ENCODE assay signal across 8 cellular contexts in the genomic region with DNA sequence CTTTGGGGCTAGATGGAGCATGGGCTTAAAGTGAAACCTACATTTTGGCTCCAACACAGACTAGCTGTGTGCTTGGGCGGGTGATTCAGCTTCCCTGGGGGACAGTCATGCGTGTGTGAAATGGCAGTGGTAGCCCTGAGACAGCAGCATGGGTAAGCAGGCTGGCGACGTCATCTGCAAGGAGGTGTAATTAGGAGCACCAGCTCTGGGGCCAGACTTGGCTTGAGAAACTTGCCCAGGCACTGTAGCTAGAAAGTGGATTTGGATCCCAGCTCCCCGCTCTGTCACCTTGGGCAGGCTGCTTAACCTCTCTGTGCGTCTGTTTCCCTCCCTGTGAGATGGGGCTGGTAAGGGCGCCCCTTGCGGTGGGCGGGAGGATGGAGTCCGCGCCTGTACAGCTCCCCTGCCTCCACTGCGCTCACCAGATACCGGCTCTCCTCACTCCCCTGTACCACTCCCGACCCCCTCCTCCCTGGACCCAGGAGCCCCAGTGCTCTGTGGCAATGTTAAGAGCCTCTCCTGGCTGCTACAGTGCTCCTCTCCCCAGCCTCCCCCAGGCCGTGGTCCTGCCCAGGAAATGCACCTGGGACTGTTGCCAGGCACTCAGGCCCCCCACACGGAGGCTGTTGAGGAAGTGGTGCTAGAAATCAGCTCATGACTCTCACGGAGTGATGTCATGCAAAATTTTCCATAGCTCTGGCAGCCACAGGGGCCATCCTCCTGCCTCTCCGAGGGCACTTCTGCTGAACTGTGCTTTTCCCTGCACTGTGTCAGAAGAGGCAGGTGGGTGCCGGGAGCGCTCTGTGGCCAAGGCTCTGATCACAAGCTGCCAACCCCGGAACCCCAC. TPM values are rescaled to one million over a fixed set of nuclear protein-coding genes. Genes with fewer than 3 reads are reported as not detected.
DNase-seq lines count a peak whose midpoint lies in the region; ATAC-seq and TF ChIP-seq lines count a peak whose summit lies in the region.

No MANE protein-coding gene starts in this region.

- H3K36me3 Mint-ChIP-seq in activated CD4-positive, alpha-beta T cell treated with anti-CD3 and anti-CD28 coated beads, Interleukin-2, amount 10 ng/mL, durations not matched to agents 24 days and 14 days (ENCODE audit: low read depth) = peaks cover 23% of the 10 kb centered on the region

- H3K23ac ChIP-seq in mesenchymal stem cell (ENCODE audit: low read length in 2 of 2) = peak overlapping the region in 1 of 2 experiments; percentile 98

- H3K4me3 Mint-ChIP-seq in activated CD4-positive, alpha-beta T cell treated with anti-CD3 and anti-CD28 coated beads, Interleukin-2, amount 10 ng/mL, durations not matched to agents 24 days and 14 days = peak overlapping the region; percentile 78

- H3K9ac ChIP-seq in colonic mucosa (ENCODE audit: low read depth in 2 of 2, low read length in 2 of 2) (peak overlapping the region; percentile 38 to 51), mesenchymal stem cell (ENCODE audit: low read length) (peak overlapping the region; percentile 89)

- H3K36me3 ChIP-seq in colonic mucosa (no peaks in the 10 kb centered on the region), mesenchymal stem cell (ENCODE audit: control insufficient read depth in 1 of 2, insufficient read depth in 2 of 2, low read depth in 1 of 2, low read length in 2 of 2) (peaks cover 38 to 42% of the 10 kb centered on the region in 2 experiments)

- peak overlapping the region; percentile 29 for H2AFZ ChIP-seq in mesenchymal stem cell (ENCODE audit: low read depth, low read length)

- H3K27me3 ChIP-seq in colonic mucosa (no peaks in the 10 kb centered on the region), mesenchymal stem cell (ENCODE audit: control insufficient read depth in 1 of 2, insufficient read depth in 1 of 2, low read length in 2 of 2) (no peaks in the 10 kb centered on the region)

- ATAC-seq in HG03060 (IDR thresholded peaks at IDR 0.05; ENCODE audit: low read depth, unreplicated experiment) = peak; percentile 42

- H4K91ac ChIP-seq in mesenchymal stem cell (ENCODE audit: low read length) = peak overlapping the region; percentile 91

- peak overlapping the region; percentile 71 to 98 for H2BK12ac ChIP-seq in mesenchymal stem cell (ENCODE audit: low read length in 2 of 2)

- H3K4ac ChIP-seq in mesenchymal stem cell (ENCODE audit: low read depth in 1 of 2, low read length in 2 of 2) = peak overlapping the region; percentile 79 to 89

- H3K4me2 ChIP-seq in mesenchymal stem cell (ENCODE audit: low read length, poor library complexity, severe bottlenecking) = peak overlapping the region; percentile 12

- peak overlapping the region; percentile 100 for H3K27ac Mint-ChIP-seq in activated CD4-positive, alpha-beta T cell treated with anti-CD3 and anti-CD28 coated beads, Interleukin-2, amount 10 ng/mL, durations not matched to agents 24 days and 14 days

- H2BK120ac ChIP-seq in mesenchymal stem cell (ENCODE audit: low read depth, low read length) = peak overlapping the region; percentile 3

- H2BK15ac ChIP-seq in mesenchymal stem cell (ENCODE audit: low read depth, poor library complexity, severe bottlenecking) = peak overlapping the region; percentile 17

- H3K18ac ChIP-seq in mesenchymal stem cell (ENCODE audit: low read depth in 1 of 2, low read length in 2 of 2) = peak overlapping the region; percentile 85 to 99

- peak overlapping the region in 1 of 2 experiments; percentile 61 for H3K14ac ChIP-seq in mesenchymal stem cell (ENCODE audit: low read length in 2 of 2)

- 20% methylated on average over 18 of the region's 21 CpGs for WGBS in mesenchymal stem cell

- H3K4me3 ChIP-seq in colonic mucosa (no peak overlapping the region), mesenchymal stem cell (ENCODE audit: insufficient read depth in 1 of 2, low read depth in 1 of 2, low read length in 2 of 2) (peak overlapping the region in 1 of 2 experiments; percentile 59)

- H3K9me3 Mint-ChIP-seq in activated CD4-positive, alpha-beta T cell treated with anti-CD3 and anti-CD28 coated beads, Interleukin-2, amount 10 ng/mL, durations not matched to agents 24 days and 14 days = no peaks in the 10 kb centered on the region

- H3K4me1 Mint-ChIP-seq in activated CD4-positive, alpha-beta T cell treated with anti-CD3 and anti-CD28 coated beads, Interleukin-2, amount 10 ng/mL, durations not matched to agents 24 days and 14 days = peaks cover 34% of the 10 kb centered on the region

- peak overlapping the region; percentile 62 for H3K27ac ChIP-seq in colonic mucosa
- H3K27ac ChIP-seq in mesenchymal stem cell (ENCODE audit: low read length, poor library complexity, severe bottlenecking) = peak overlapping the region; percentile 93

- peak overlapping the region; percentile 19 for H2BK5ac ChIP-seq in mesenchymal stem cell (ENCODE audit: low read depth, low read length, poor library complexity, severe bottlenecking)

- H3K79me1 ChIP-seq in mesenchymal stem cell (replicated peaks; ENCODE audit: low read length, poor library complexity, severe bottlenecking) = peaks cover 18% of the 10 kb centered on the region

- H4K8ac ChIP-seq in mesenchymal stem cell (ENCODE audit: low read length) = peak overlapping the region; percentile 9

- peak; percentile 25 for TF ChIP-seq CTCF in colonic mucosa (IDR thresholded peaks at IDR 0.05)

- H3K27me3 Mint-ChIP-seq in activated CD4-positive, alpha-beta T cell treated with anti-CD3 and anti-CD28 coated beads, Interleukin-2, amount 10 ng/mL, durations not matched to agents 24 days and 14 days = no peaks in the 10 kb centered on the region

- H2AK5ac ChIP-seq in mesenchymal stem cell (ENCODE audit: low read length, severe bottlenecking) = peak overlapping the region; percentile 71

- DNase-seq in NCI-H187 (lab: John Stamatoyannopoulos, UW) (peak; percentile 30 to 69), NCI-H187 treated with DMSO at 0.1 percent for 48 hours (lab: John Stamatoyannopoulos, UW) (no peak), NCI-H226 (peak; percentile 100), colonic mucosa (peak; percentile 75), mesenchymal stem cell (peak; percentile 99)
- DNase-seq in activated CD4-positive, alpha-beta T cell treated with anti-CD3 and anti-CD28 coated beads, Interleukin-2, amount 10 ng/mL, durations not matched to agents 24 days and 14 days = peak; percentile 92
- peak; percentile 49 to 63 for DNase-seq in stimulated activated CD8-positive, alpha-beta memory T cell treated with anti-CD3 and anti-CD28 coated beads, Interleukin-2, amount 100 ng/mL, for 1 hour (ENCODE audit: low read depth in 2 of 2)

- intact Hi-C loops in activated CD4-positive, alpha-beta T cell treated with anti-CD3 and anti-CD28 coated beads, Interleukin-2, amount 10 ng/mL, durations not matched to agents 24 days and 14 days (cut with micrococcal nuclease) = loop anchor here (1.0 to 10.0 kb wide), 7 partner anchors 17 to 85 kb away; a partner anchor contains a TSS
- intact Hi-C loops in colonic mucosa (cut with DNase I) = no loop called here

- H3K4me1 ChIP-seq in colonic mucosa = peaks cover 12% of the 10 kb centered on the region
- H3K4me1 ChIP-seq in mesenchymal stem cell (ENCODE audit: control insufficient read depth, insufficient read depth, low read depth, low read length) = peaks cover 54% of the 10 kb centered on the region

- H3K9me3 ChIP-seq in colonic mucosa = no peaks in the 10 kb centered on the region
- H3K9me3 ChIP-seq in mesenchymal stem cell (ENCODE audit: control insufficient read depth, low read length) = no peaks in the 10 kb centered on the region

RNA-seq across cellular contexts. Expression of a gene that starts 44.6 kb away (rescaled TPM):
- total RNA-seq in activated CD4-positive, alpha-beta T cell treated with anti-CD3 and anti-CD28 coated beads, Interleukin-2, amount 10 ng/mL, durations not matched to agents 24 days and 14 days = 22.2 and 24.3 TPM in 2 replicates
- total RNA-seq in colonic mucosa = 10 to 100 TPM; 46.0 to 53.5 TPM
- polyA plus RNA-seq in mesenchymal stem cell (2013, experiment 1 of 2) = 14.0 TPM
- polyA plus RNA-seq in mesenchymal stem cell (2013, experiment 2 of 2) = 12.9 TPM
